In genomic region chr4:169934794-169935400, GRCh38 we compare ENCODE assay signal across 19 cellular contexts.
DNase-seq lines count a peak whose midpoint lies in the region; ATAC-seq, FAIRE-seq and TF ChIP-seq lines count a peak whose summit lies in the region.
"Had no signal": no experiment of that assay in that cellular context is flagged by ENCODE, and none has a peak within 500 bp of the region (broad histone marks: within the 10 kb centered on the region; RNA-seq: fewer than 3 reads in every experiment).

No MANE protein-coding gene starts in this region.

- peak overlapping the region; percentile 89 for H2BK12ac ChIP-seq in H1 (ENCODE audit: low read depth, low read length)

- H3K4me3 ChIP-seq in HUES64 (ENCODE audit: low read length): no peak overlapping the region
- H3K4me3 ChIP-seq in H1 (ENCODE audit: extremely low read depth in 1 of 4, insufficient read depth in 2 of 4, low read depth in 3 of 4, low read length in 4 of 4): no peak overlapping the region
- H3K4me3 ChIP-seq in heart left ventricle: no peak overlapping the region

- H2AFZ ChIP-seq in H1 (ENCODE audit: low read length): 0 out of 2 replicates have a peak overlapping the region, but pooled peaks have one; percentile 25

- no peak overlapping the region for H2BK15ac ChIP-seq in H1 (ENCODE audit: low read length)

- H3K4me3 Mint-ChIP-seq in neural crest cell: no peak overlapping the region
- H3K4me3 Mint-ChIP-seq: CD14-positive monocyte had no signal

- H3K27me3 Mint-ChIP-seq in neural crest cell (ENCODE audit: low read depth): no peaks in the 10 kb centered on the region

- CTCF ChIA-PET in H1 (lab: Charles Lee; ENCODE audit: partially characterized antibody): no interaction called here

- H3K9ac ChIP-seq in HUES64 (ENCODE audit: low read depth, low read length): no peak overlapping the region; the same call in 1 of the 2 replicates
- H3K9ac ChIP-seq in H1 (replicated peaks in 1 of 4; ENCODE audit: extremely low read depth in 1 of 4, low read depth in 3 of 4, low read length in 3 of 4): no peak overlapping the region

- H3K4ac ChIP-seq in H1 (replicated peaks; ENCODE audit: insufficient read length, low read depth, low read length): peak overlapping the region; percentile 66

- H4K20me1 ChIP-seq in H1 (replicated peaks in 1 of 2; ENCODE audit: control insufficient read depth in 1 of 2, insufficient read depth in 2 of 2, low read length in 2 of 2): no peaks in the 10 kb centered on the region

- no peak for TF ChIP-seq POLR2A in H1 (IDR thresholded peaks at IDR 0.05; ENCODE audit: control extremely low read depth in 1 of 2, low read depth in 2 of 2, low read length in 2 of 2)
- no peak for TF ChIP-seq POLR2A in heart left ventricle (IDR thresholded peaks at IDR 0.05)
- no peak for TF ChIP-seq POLR2A in GM12891 (IDR thresholded peaks at IDR 0.05; ENCODE audit: low read depth, low read length)

- H3K4me2 ChIP-seq in H1 (ENCODE audit: insufficient read depth in 1 of 2, low read depth in 2 of 2, low read length in 2 of 2): peak overlapping the region in 1 of 2 experiments; percentile 17; a peak in 1 of 4 replicates

- H3K79me2 ChIP-seq in H1 (ENCODE audit: control insufficient read depth in 1 of 2, insufficient read depth in 2 of 2, low read length in 2 of 2): no peaks in the 10 kb centered on the region

- H3K18ac ChIP-seq in H1 (ENCODE audit: extremely low read depth, low read length): 0 out of 2 replicates have a peak overlapping the region, but pooled peaks have one; percentile 11

- H2BK20ac ChIP-seq in H1 (ENCODE audit: low read length): no peak overlapping the region

- H3K27ac Mint-ChIP-seq in neural crest cell (ENCODE audit: unreplicated experiment): peak overlapping the region; percentile 4
- H3K27ac Mint-ChIP-seq: CD14-positive monocyte had no signal

- H2BK120ac ChIP-seq in H1 (replicated peaks; ENCODE audit: low read depth, low read length): peak overlapping the region; percentile 3

- intact Hi-C loops in heart left ventricle (cut with DNase I): no loop called here

- TF ChIP-seq EP300 in H1 (IDR thresholded peaks at IDR 0.05; ENCODE audit: borderline replicate concordance in 1 of 2, low read depth in 2 of 2, low read length in 2 of 2): no peak

- ATAC-seq in heart left ventricle: no peak
- ATAC-seq: HCT116, HepG2 had no signal

- no peak for TF ChIP-seq CTCF in H1 (IDR thresholded peaks at IDR 0.05; ENCODE audit: control extremely low read depth in 1 of 3, insufficient read depth in 1 of 3, low read depth in 1 of 3, low read length in 3 of 3)
- no peak for TF ChIP-seq CTCF in neural crest cell (conservative IDR thresholded peaks at IDR 0.05)
- no peak for TF ChIP-seq CTCF in heart left ventricle (IDR thresholded peaks at IDR 0.05)

- WGBS in HUES64: 76% methylated on average over 4 of the region's 4 CpGs
- WGBS in H1 (ENCODE audit: extremely low coverage in 1 of 2, insufficient coverage in 1 of 2, insufficient read length in 1 of 2, insufficient replicate concordance in 2 of 2, low coverage in 1 of 2, low lambda C conversion rate in 2 of 2, missing lambda C conversion rate in 1 of 2), 2 experiments: 74% methylated on average over 4 of the region's 4 CpGs; no CpG with 5 or more reads in 1 of the 2 experiments
- whole genome bisulfite sequencing in heart left ventricle, 4 donors: 71 to 84% (median 77%) methylated on average over 4 of the region's 4 CpGs

- H4K8ac ChIP-seq in H1 (ENCODE audit: extremely low read depth, insufficient read depth, low read length): no peak overlapping the region

- no peak overlapping the region for H3K14ac ChIP-seq in H1 (ENCODE audit: insufficient read length)

- H3K4me1 Mint-ChIP-seq in neural crest cell: peaks cover 11% of the 10 kb centered on the region
- H3K4me1 Mint-ChIP-seq: CD14-positive monocyte had no signal

- H2AK5ac ChIP-seq in H1 (ENCODE audit: low read depth, low read length): no peak overlapping the region; the same call in 1 of the 2 replicates

- FAIRE-seq in H1 (lab: Jason Lieb, UNC) (no peak), GM12891 (lab: Jason Lieb, UNC) (no peak)
- FAIRE-seq: HepG2 had no signal

- H3K9me3 ChIP-seq in HUES64 (ENCODE audit: insufficient read depth, low read depth, low read length) (no peaks in the 10 kb centered on the region), H1 (ENCODE audit: insufficient read depth in 2 of 2, low read depth in 1 of 2, low read length in 1 of 2) (no peaks in the 10 kb centered on the region), heart left ventricle (peaks cover 0 to 4% (median 0%) of the 10 kb centered on the region in 12 donors)

- H3K23ac ChIP-seq in H1 (ENCODE audit: insufficient read length): no peak overlapping the region

- no peak for TF ChIP-seq RAD21 in H1 (IDR thresholded peaks at IDR 0.05 in 1 of 2, conservative IDR thresholded peaks at IDR 0.05 in 1 of 2; ENCODE audit: low read depth in 2 of 2, low read length in 2 of 2)

- H3K23me2 ChIP-seq in H1 (ENCODE audit: low read depth, low read length): no peaks in the 10 kb centered on the region

- no peak overlapping the region for H3K56ac ChIP-seq in H1 (replicated peaks; ENCODE audit: insufficient read length, low read depth, low read length)

- H3K36me3 ChIP-seq in HUES64 (ENCODE audit: insufficient read depth, low read length) (no peaks in the 10 kb centered on the region), H1 (ENCODE audit: control insufficient read depth in 2 of 4, insufficient read depth in 4 of 4, low read length in 3 of 4) (no peaks in the 10 kb centered on the region), heart left ventricle (no peaks in the 10 kb centered on the region)

- H3K4me1 ChIP-seq in HUES64 (ENCODE audit: insufficient read depth, low read length) (peaks cover 12% of the 10 kb centered on the region), H1 (replicated peaks in 1 of 4; ENCODE audit: control insufficient read depth in 3 of 4, insufficient read depth in 4 of 4, low read length in 3 of 4) (peaks cover 2 to 7% (median 6%) of the 10 kb centered on the region in 4 experiments; a peak in 5 of 7 replicates), heart left ventricle (no peaks in the 10 kb centered on the region)

- POLR2A ChIA-PET in H1 (lab: Charles Lee; ENCODE audit: partially characterized antibody): interaction anchor here (0.8 to 1.3 kb wide), 2 partner anchors 9 to 16 kb away, joined by 3 read pairs; no protein-coding TSS in a partner anchor

- H3K27me3 ChIP-seq in HUES64 (ENCODE audit: insufficient read depth, low read length) (no peaks in the 10 kb centered on the region), H1 (replicated peaks in 1 of 4; ENCODE audit: control insufficient read depth in 3 of 4, extremely low read depth in 1 of 4, insufficient read depth in 3 of 4, low read length in 3 of 4) (no peaks in the 10 kb centered on the region), heart left ventricle (no peaks in the 10 kb centered on the region)

- peak overlapping the region; percentile 47 for H4K5ac ChIP-seq in H1 (ENCODE audit: insufficient read length, low read depth, low read length)

- H3K79me1 ChIP-seq in H1 (ENCODE audit: low read depth, low read length): no peaks in the 10 kb centered on the region

- H3K9me3 Mint-ChIP-seq in neural crest cell: peaks cover 7% of the 10 kb centered on the region

- H3K36me3 Mint-ChIP-seq in neural crest cell (ENCODE audit: low read depth): no peaks in the 10 kb centered on the region
- H3K36me3 Mint-ChIP-seq: CD14-positive monocyte had no signal

- peak; percentile 64 for DNase-seq in ELF-1 (ENCODE audit: low read depth, low spot score)
- no peak for DNase-seq in H1 (ENCODE audit: low read depth in 1 of 2, low spot score in 2 of 2)
- DNase-seq in neural crest cell (ENCODE audit: low read depth, low spot score): no peak
- no peak for DNase-seq in stimulated activated CD4-positive, alpha-beta T cell treated with anti-CD3 and anti-CD28 coated beads, Interleukin-4, amount 100 ng/mL, for 1 hour
- DNase-seq in heart left ventricle: no peak
- no peak for DNase-seq in activated CD4-positive, alpha-beta T cell treated with anti-CD3 and anti-CD28 coated beads for 4 hours
- no peak for DNase-seq in GM12891 (ENCODE audit: insufficient read length, low spot score)
- DNase-seq: 8988T, DMS79, KG1, MV-4-11, NCI-H1694 treated with DMSO at 0.1 percent for 48 hours, NCI-H510A treated with DMSO at 0.1 percent for 48 hours, NCI-H774, SHP77 had no signal

- H3K27ac ChIP-seq in HUES64 (ENCODE audit: low read depth, low read length) (peak overlapping the region; percentile 40), H1 (ENCODE audit: low read depth, low read length) (peak overlapping the region; percentile 35; the same call in 1 of the 2 replicates), heart left ventricle (no peak overlapping the region)

- peak overlapping the region; percentile 22 for H4K91ac ChIP-seq in H1 (replicated peaks; ENCODE audit: insufficient read length, low read length)

- H2BK5ac ChIP-seq in H1 (ENCODE audit: low read depth, low read length): peak overlapping the region; percentile 41

TF ChIP-seq in H1, 55 proteins besides CTCF, POLR2A, EP300 and RAD21:
- TF ChIP-seq JUN (IDR thresholded peaks at IDR 0.05; ENCODE audit: low read depth, low read length): no peak

TF ChIP-seq in GM12891, 5 proteins besides CTCF, POLR2A, EP300 and RAD21:
- TF ChIP-seq POLR2AphosphoS5 (IDR thresholded peaks at IDR 0.05; ENCODE audit: low read depth, low read length) (no peak), SPI1 (IDR thresholded peaks at IDR 0.05; ENCODE audit: low read depth, low read length) (no peak), TAF1 (IDR thresholded peaks at IDR 0.05; ENCODE audit: low read depth, low read length) (no peak), POU2F2 (IDR thresholded peaks at IDR 0.05; ENCODE audit: low read depth, low read length) (no peak)
TF ChIP-seq in GM12891: peak in this region for 0.

Comparison
In these comparisons a context has a peak if more than half of its experiments do, and no peak if none do; other contexts are left out.
1. H3K27ac ChIP-seq: peak in HUES64 (single experiment) and H1 (single experiment); none in heart left ventricle (0 of 12).